23 cellular contexts compared by ENCODE assay signal in the genomic region with DNA sequence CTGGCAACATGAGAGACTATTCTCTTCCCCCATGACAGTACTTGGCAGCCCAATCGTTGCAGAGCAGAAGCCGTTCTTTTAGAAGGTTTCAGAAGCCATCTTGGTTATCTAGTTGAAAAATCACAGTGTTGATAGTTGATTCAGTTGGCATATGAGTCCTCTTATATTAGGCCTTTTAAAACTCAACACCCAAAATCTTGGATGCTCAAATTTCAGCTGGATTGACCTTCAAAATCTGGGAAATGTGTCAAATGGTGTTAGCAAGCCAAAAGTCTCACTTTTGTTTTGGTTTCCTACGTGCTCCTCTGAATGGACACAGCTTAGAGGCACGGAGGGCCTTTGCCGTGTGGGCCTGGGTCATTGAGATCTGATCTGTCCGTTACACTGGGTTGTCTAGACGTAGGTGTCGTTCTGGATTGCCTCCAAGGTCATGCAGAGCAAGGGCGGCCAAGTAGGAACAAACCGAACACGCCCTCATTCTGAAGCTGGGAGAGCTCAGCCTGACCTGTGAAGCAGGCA. TPM values are rescaled to one million over a fixed set of nuclear protein-coding genes. Genes with fewer than 3 reads are reported as not detected.
A peak's percentile ranks its signal among the peaks of the same experiment; 100 is the strongest.
DNase-seq lines count a peak whose midpoint lies in the region; ATAC-seq, FAIRE-seq and TF ChIP-seq lines count a peak whose summit lies in the region.
"Had no signal": no experiment of that assay in that cellular context is flagged by ENCODE, and none has a peak within 500 bp of the region (broad histone marks: within the 10 kb centered on the region; RNA-seq: fewer than 3 reads in every experiment).

No MANE protein-coding gene starts in this region.

- H3K9me3 ChIP-seq in adipocyte (ENCODE audit: control insufficient read depth, low read length), result no peaks in the 10 kb centered on the region
- no peaks in the 10 kb centered on the region for H3K9me3 ChIP-seq in skeletal muscle tissue (ENCODE audit: control insufficient read depth in 3 of 3, low read length in 3 of 3)
- H3K9me3 ChIP-seq: breast epithelium, Caco-2, right lobe of liver had no signal

- no peaks in the 10 kb centered on the region for H3K27me3 ChIP-seq in adipocyte (replicated peaks; ENCODE audit: control insufficient read depth, insufficient read depth, low read length)
- no peaks in the 10 kb centered on the region for H3K27me3 ChIP-seq in skeletal muscle tissue (ENCODE audit: control insufficient read depth in 3 of 3, insufficient read depth in 3 of 3, low read length in 3 of 3)
- H3K27me3 ChIP-seq: breast epithelium, dorsolateral prefrontal cortex, neural progenitor cell, right lobe of liver had no signal

- intact Hi-C loops in left ventricle myocardium superior (cut with micrococcal nuclease), result no loop called here

- ATAC-seq in left ventricle myocardium superior (peak; percentile 62), GM18498 (IDR thresholded peaks at IDR 0.05; ENCODE audit: unreplicated experiment) (no peak)
- no peak for ATAC-seq in activated naive CD8-positive, alpha-beta T cell treated with anti-CD3 and anti-CD28 coated beads, Interleukin-2, amount 50 U/mL, for 24 hours
- ATAC-seq: activated naive CD4-positive, alpha-beta T cell treated with anti-CD3 and anti-CD28 coated beads, Interleukin-2, amount 50 U/mL, for 72 hours; K562; Panc1; right lobe of liver had no signal

- TF ChIP-seq CTCF in RWPE1 (conservative IDR thresholded peaks at IDR 0.05; ENCODE audit: low read depth), result no peak

- no peaks in the 10 kb centered on the region for H3K4me1 Mint-ChIP-seq in activated naive CD8-positive, alpha-beta T cell treated with anti-CD3 and anti-CD28 coated beads, Interleukin-2, amount 50 U/mL, for 24 hours
- H3K4me1 Mint-ChIP-seq: neural progenitor cell had no signal

- H3K4me1 ChIP-seq in adipocyte (ENCODE audit: control insufficient read depth, insufficient read depth, low read length), result peaks cover 39% of the 10 kb centered on the region
- H3K4me1 ChIP-seq in skeletal muscle tissue (ENCODE audit: control insufficient read depth in 3 of 3, insufficient read depth in 3 of 3, low read length in 3 of 3), result peaks cover 5 to 6% (median 5%) of the 10 kb centered on the region in 3 donors
- H3K4me1 ChIP-seq: breast epithelium, Caco-2, neural progenitor cell, right lobe of liver had no signal

- peak overlapping the region; percentile 3 for H3K27ac ChIP-seq in skeletal muscle tissue (ENCODE audit: low read depth, low read length)
- H3K27ac ChIP-seq in RWPE1, result no peak overlapping the region
- H3K27ac ChIP-seq: breast epithelium, dorsolateral prefrontal cortex, neural progenitor cell, right lobe of liver had no signal

- H3K4me3 ChIP-seq in adipocyte (ENCODE audit: low read length) (peak overlapping the region; percentile 45), skeletal muscle tissue (ENCODE audit: low read length in 3 of 3) (peak overlapping the region in 1 of 3 donors; percentile 42)
- H3K4me3 ChIP-seq: breast epithelium, dorsolateral prefrontal cortex, K562, neural progenitor cell, right lobe of liver had no signal

- no peak overlapping the region for H3K4me3 Mint-ChIP-seq in activated naive CD8-positive, alpha-beta T cell treated with anti-CD3 and anti-CD28 coated beads, Interleukin-2, amount 50 U/mL, for 24 hours
- H3K4me3 Mint-ChIP-seq: mesothelial cell of epicardium, neural progenitor cell had no signal

- FAIRE-seq in GM12891 (lab: Jason Lieb, UNC), result no peak
- FAIRE-seq: K562, keratinocyte had no signal

- no peaks in the 10 kb centered on the region for H3K36me3 ChIP-seq in adipocyte (ENCODE audit: control insufficient read depth, insufficient read depth, low read length, severe bottlenecking)
- H3K36me3 ChIP-seq in skeletal muscle tissue (ENCODE audit: control insufficient read depth in 3 of 3, insufficient read depth in 3 of 3, low read length in 3 of 3), result no peaks in the 10 kb centered on the region
- H3K36me3 ChIP-seq: breast epithelium, neural progenitor cell, right lobe of liver had no signal

- CTCF ChIA-PET in RWPE1 (lab: Yijun Ruan, JAX), result no interaction called here

- H3K27ac Mint-ChIP-seq in activated naive CD8-positive, alpha-beta T cell treated with anti-CD3 and anti-CD28 coated beads, Interleukin-2, amount 50 U/mL, for 24 hours, result no peak overlapping the region
- H3K27ac Mint-ChIP-seq: activated naive CD4-positive, alpha-beta T cell treated with anti-CD3 and anti-CD28 coated beads, Interleukin-2, amount 50 U/mL, for 72 hours; mesothelial cell of epicardium; neural progenitor cell had no signal

- DNase-seq in HCEC 1CT, result peak; percentile 42
- DNase-seq in adipocyte (ENCODE audit: low read depth), result no peak
- no peak for DNase-seq in left ventricle myocardium superior
- DNase-seq in GM12891 (ENCODE audit: insufficient read length, low spot score), result no peak
- no peak for DNase-seq in RWPE1 (ENCODE audit: low spot score)
- DNase-seq in activated naive CD8-positive, alpha-beta T cell treated with anti-CD3 and anti-CD28 coated beads, Interleukin-2, amount 50 U/mL, for 24 hours, result no peak
- DNase-seq: activated CD4-positive, alpha-beta T cell treated with anti-CD3 and anti-CD28 coated beads, Interleukin-2, amount 50 U/mL, for 48 hours; Caco-2; dorsolateral prefrontal cortex; GDM1; NCI-H1092; NCI-H2107; NCI-H748 treated with DMSO at 0.1 percent for 48 hours; right lobe of liver had no signal

- no peaks in the 10 kb centered on the region for H3K9me3 Mint-ChIP-seq in activated naive CD8-positive, alpha-beta T cell treated with anti-CD3 and anti-CD28 coated beads, Interleukin-2, amount 50 U/mL, for 24 hours
- H3K9me3 Mint-ChIP-seq: mesothelial cell of epicardium, neural progenitor cell had no signal

- peaks cover 2% of the 10 kb centered on the region for H3K27me3 Mint-ChIP-seq in activated naive CD8-positive, alpha-beta T cell treated with anti-CD3 and anti-CD28 coated beads, Interleukin-2, amount 50 U/mL, for 24 hours

- no peak for TF ChIP-seq POLR2A in GM12891 (IDR thresholded peaks at IDR 0.05; ENCODE audit: low read depth, low read length)

- H3K9ac ChIP-seq in adipocyte (ENCODE audit: low read length), result peak overlapping the region; percentile 48
- H3K9ac ChIP-seq in skeletal muscle tissue (ENCODE audit: low read depth in 1 of 3, low read length in 3 of 3), result no peak overlapping the region
- H3K9ac ChIP-seq: neural progenitor cell had no signal

- POLR2A ChIA-PET in RWPE1 (lab: Yijun Ruan, JAX; ENCODE audit: low non-redundant PET), result no interaction called here

- no peaks in the 10 kb centered on the region for H3K36me3 Mint-ChIP-seq in activated naive CD8-positive, alpha-beta T cell treated with anti-CD3 and anti-CD28 coated beads, Interleukin-2, amount 50 U/mL, for 24 hours (ENCODE audit: low read depth)
- H3K36me3 Mint-ChIP-seq: activated naive CD4-positive, alpha-beta T cell treated with anti-CD3 and anti-CD28 coated beads, Interleukin-2, amount 50 U/mL, for 72 hours; mesothelial cell of epicardium; neural progenitor cell had no signal

TF ChIP-seq in GM12891, 5 proteins besides CTCF, POLR2A, EP300 and RAD21:
- TF ChIP-seq POU2F2 (IDR thresholded peaks at IDR 0.05; ENCODE audit: low read depth, low read length) (no peak), PAX5 (IDR thresholded peaks at IDR 0.05; ENCODE audit: insufficient read depth, low read length, severe bottlenecking) (no peak), POLR2AphosphoS5 (IDR thresholded peaks at IDR 0.05; ENCODE audit: low read depth, low read length) (no peak)

RNA-seq across cellular contexts. Expression of a gene that starts 59.3 kb away (rescaled TPM):
- total RNA-seq in left ventricle myocardium superior (0.59 TPM), skeletal muscle tissue (9.4 TPM)
- polyA plus RNA-seq in GM12891 (2012; ENCODE audit: low read depth, missing spikeins), result not detected
- total RNA-seq: activated naive CD4-positive, alpha-beta T cell treated with anti-CD3 and anti-CD28 coated beads, Interleukin-2, amount 50 U/mL, for 72 hours; Caco-2; K562 had no signal
- polyA plus RNA-seq: K562 had no signal
